9 cellular contexts compared by ENCODE assay signal in genomic region chr13:48093588-48093987, GRCh38. TPM values are rescaled to one million over a fixed set of nuclear protein-coding genes. Genes with fewer than 3 reads are reported as not detected.
DNase-seq lines count a peak whose midpoint lies in the region; ATAC-seq, FAIRE-seq and TF ChIP-seq lines count a peak whose summit lies in the region.
"Had no signal": no experiment of that assay in that cellular context is flagged by ENCODE, and none has a peak within 500 bp of the region (broad histone marks: within the 10 kb centered on the region; RNA-seq: fewer than 3 reads in every experiment).

No MANE protein-coding gene starts in this region.

- H3K27ac Mint-ChIP-seq in Caco-2 (ENCODE audit: unreplicated experiment) (peak overlapping the region; percentile 97), osteocyte (ENCODE audit: unreplicated experiment) (peak overlapping the region; percentile 92)

- DNase-seq in Caco-2 = no peak
- DNase-seq in endothelial cell of umbilical vein (ENCODE audit: low read depth, low spot score) = no peak
- no peak for DNase-seq in osteocyte (ENCODE audit: extremely low spot score, unreplicated experiment)
- no peak for DNase-seq in RWPE1 (ENCODE audit: low spot score)
- DNase-seq in inferior parietal cortex (ENCODE audit: extremely low spot score) = no peak
- DNase-seq: hypothalamus had no signal

- ATAC-seq in GM21381 (IDR thresholded peaks at IDR 0.05; ENCODE audit: unreplicated experiment) = no peak
- ATAC-seq in HG03378 (IDR thresholded peaks at IDR 0.05; ENCODE audit: unreplicated experiment) = no peak

- TF ChIP-seq CTCF in Caco-2 (IDR thresholded peaks at IDR 0.05; ENCODE audit: insufficient read depth in 1 of 2, low read depth in 1 of 2, low read length in 1 of 2, severe bottlenecking in 1 of 2, unreplicated experiment in 1 of 2) (no peak), OCI-LY1 (IDR thresholded peaks at IDR 0.05; ENCODE audit: low read length) (no peak), endothelial cell of umbilical vein (IDR thresholded peaks at IDR 0.05; ENCODE audit: extremely low read depth in 1 of 2, insufficient read depth in 1 of 2, low read depth in 1 of 2, low read length in 2 of 2) (no peak), osteocyte (IDR thresholded peaks at IDR 0.05) (no peak), RWPE1 (conservative IDR thresholded peaks at IDR 0.05; ENCODE audit: low read depth) (no peak)

- H4K20me1 ChIP-seq in OCI-LY1 (ENCODE audit: insufficient read depth, low read length) (no peaks in the 10 kb centered on the region), endothelial cell of umbilical vein (replicated peaks; ENCODE audit: control insufficient read depth, extremely low read depth, insufficient read depth, low read length) (peaks cover 7% of the 10 kb centered on the region)

- dilution Hi-C loops in endothelial cell of umbilical vein (cut with MboI; ENCODE audit: extremely low pct_ligation_motif_present, low sequenced_read_pairs) = no loop called here

- H3K4me1 Mint-ChIP-seq in Caco-2 (ENCODE audit: low read depth, unreplicated experiment) (peaks cover 21% of the 10 kb centered on the region), osteocyte (ENCODE audit: unreplicated experiment) (peaks cover 34% of the 10 kb centered on the region)

- H3K4me3 ChIP-seq in Caco-2 (ENCODE audit: low read depth, low read length) (peak overlapping the region; percentile 81), OCI-LY1 (ENCODE audit: low read depth, low read length, poor library complexity, severe bottlenecking) (peak overlapping the region; percentile 96), endothelial cell of umbilical vein (replicated peaks in 1 of 3; ENCODE audit: insufficient read depth in 1 of 3, low read depth in 1 of 3, low read length in 3 of 3) (peak overlapping the region in 2 of 3 experiments; percentile 84 to 86)

- H3K4me1 ChIP-seq in Caco-2 (peaks cover 25% of the 10 kb centered on the region), OCI-LY1 (ENCODE audit: insufficient read depth, low read length, severe bottlenecking) (peaks cover 20% of the 10 kb centered on the region), endothelial cell of umbilical vein (ENCODE audit: control insufficient read depth, extremely low read depth, insufficient read depth, low read length) (peaks cover 10% of the 10 kb centered on the region)

- no peaks in the 10 kb centered on the region for H3K9me3 Mint-ChIP-seq in Caco-2 (ENCODE audit: unreplicated experiment)
- H3K9me3 Mint-ChIP-seq in osteocyte (ENCODE audit: unreplicated experiment) = peaks cover 3% of the 10 kb centered on the region

- TF ChIP-seq POLR2A in endothelial cell of umbilical vein (IDR thresholded peaks at IDR 0.05; ENCODE audit: low read depth, low read length) = no peak

- peak overlapping the region; percentile 96 for H3K9ac ChIP-seq in OCI-LY1 (ENCODE audit: low read length)
- peak overlapping the region; percentile 92 for H3K9ac ChIP-seq in endothelial cell of umbilical vein (replicated peaks; ENCODE audit: extremely low read depth, insufficient read depth, low read length)

- H3K9me2 ChIP-seq in OCI-LY1 (ENCODE audit: low read depth, low read length) = no peaks in the 10 kb centered on the region

- H3K9me1 ChIP-seq in endothelial cell of umbilical vein (replicated peaks; ENCODE audit: control insufficient read depth, extremely low read depth, insufficient read depth, low read length) = no peaks in the 10 kb centered on the region

- intact Hi-C loops in Caco-2 (cut with micrococcal nuclease; ENCODE audit: unreplicated experiment) = no loop called here
- intact Hi-C loops in endothelial cell of umbilical vein (cut with micrococcal nuclease) = no loop called here

- H3K9me3 ChIP-seq in Caco-2 (no peaks in the 10 kb centered on the region), OCI-LY1 (ENCODE audit: low read length) (no peaks in the 10 kb centered on the region), endothelial cell of umbilical vein (replicated peaks; ENCODE audit: control insufficient read depth, insufficient read depth, low read length) (no peaks in the 10 kb centered on the region)

- H3K27ac ChIP-seq in OCI-LY1 (ENCODE audit: low read depth, low read length, poor library complexity, severe bottlenecking) (no peak overlapping the region), endothelial cell of umbilical vein (ENCODE audit: insufficient read depth, low read depth, low read length) (no peak overlapping the region), RWPE1 (no peak overlapping the region)

- H3K79me2 ChIP-seq in OCI-LY1 (ENCODE audit: insufficient read depth, low read length) = peaks cover 63% of the 10 kb centered on the region
- peaks cover 60% of the 10 kb centered on the region for H3K79me2 ChIP-seq in endothelial cell of umbilical vein (ENCODE audit: control insufficient read depth, insufficient read depth, low read length)

- H3K36me3 Mint-ChIP-seq in Caco-2 (ENCODE audit: insufficient read depth, unreplicated experiment) (peaks cover 13% of the 10 kb centered on the region), osteocyte (ENCODE audit: unreplicated experiment) (no peaks in the 10 kb centered on the region)

- no peak for FAIRE-seq in endothelial cell of umbilical vein (lab: Jason Lieb, UNC)

- H2AFZ ChIP-seq in OCI-LY1 (ENCODE audit: low read length) (no peak overlapping the region), endothelial cell of umbilical vein (ENCODE audit: low read depth, low read length) (no peak overlapping the region)

- no peaks in the 10 kb centered on the region for H3F3A ChIP-seq in OCI-LY1 (ENCODE audit: insufficient read depth, low read length)

- H3K4me3 Mint-ChIP-seq in Caco-2 (ENCODE audit: unreplicated experiment) (peak overlapping the region; percentile 91), osteocyte (ENCODE audit: unreplicated experiment) (peak overlapping the region; percentile 95)

- BruUV-seq in Caco-2 (replicated peaks; lab: Mats Ljungman, UMichigan) (no TSS peak), endothelial cell of umbilical vein (replicated peaks; lab: Mats Ljungman, UMichigan) (TSS peak; percentile 22)

- H3K4me2 ChIP-seq in OCI-LY1 (ENCODE audit: low read length) (peak overlapping the region; percentile 96), endothelial cell of umbilical vein (ENCODE audit: insufficient read depth, low read length) (peak overlapping the region; percentile 97)

- CTCF ChIA-PET in Caco-2 (lab: Charles Lee) = no interaction called here
- CTCF ChIA-PET in endothelial cell of umbilical vein (lab: Charles Lee) = interaction anchor here (1.1 kb wide), 1 partner anchor 487 kb away, joined by 5 read pairs; no protein-coding TSS in a partner anchor
- CTCF ChIA-PET in RWPE1 (lab: Yijun Ruan, JAX) = interaction anchor here (0.7 to 0.8 kb wide), 2 partner anchors 143 to 278 kb away, joined by 3 to 4 read pairs; no protein-coding TSS in a partner anchor

- no peaks in the 10 kb centered on the region for H3K27me3 ChIP-seq in Caco-2 (replicated peaks; ENCODE audit: control insufficient read depth, insufficient read depth, low read length)
- no peaks in the 10 kb centered on the region for H3K27me3 ChIP-seq in OCI-LY1 (ENCODE audit: insufficient read depth, low read length)
- peaks cover 3% of the 10 kb centered on the region in 2 experiments for H3K27me3 ChIP-seq in endothelial cell of umbilical vein (ENCODE audit: control insufficient read depth in 2 of 2, insufficient read depth in 2 of 2, low read length in 2 of 2)

- no peaks in the 10 kb centered on the region for H3K36me3 ChIP-seq in Caco-2 (ENCODE audit: control insufficient read depth, insufficient read depth, low read length)
- peaks cover 6% of the 10 kb centered on the region for H3K36me3 ChIP-seq in OCI-LY1 (ENCODE audit: insufficient read depth, low read length)
- H3K36me3 ChIP-seq in endothelial cell of umbilical vein (ENCODE audit: control insufficient read depth in 2 of 2, extremely low read depth in 1 of 2, insufficient read depth in 2 of 2, low read length in 2 of 2) = no peaks in the 10 kb centered on the region

- H3K27me3 Mint-ChIP-seq in Caco-2 (ENCODE audit: insufficient read depth, unreplicated experiment) (no peaks in the 10 kb centered on the region), osteocyte (ENCODE audit: unreplicated experiment) (peaks cover 1% of the 10 kb centered on the region)

- POLR2A ChIA-PET in Caco-2 (lab: Charles Lee) = no interaction called here
- POLR2A ChIA-PET in endothelial cell of umbilical vein (lab: Charles Lee) = no interaction called here
- POLR2A ChIA-PET in RWPE1 (lab: Yijun Ruan, JAX; ENCODE audit: low non-redundant PET) = interaction anchor here (0.6 kb wide), 1 partner anchor 216 kb away, joined by 3 read pairs; no protein-coding TSS in a partner anchor

TF ChIP-seq in endothelial cell of umbilical vein, 7 proteins besides CTCF, POLR2A, EP300 and RAD21 (continues in another document):
- no peak for TF ChIP-seq FOS (IDR thresholded peaks at IDR 0.05; ENCODE audit: borderline replicate concordance, insufficient read depth, low read length)
- TF ChIP-seq MYC (IDR thresholded peaks at IDR 0.05; ENCODE audit: low read depth, low read length) = no peak
- no peak for TF ChIP-seq GATA2 (IDR thresholded peaks at IDR 0.05; ENCODE audit: insufficient read depth, insufficient read length, low read depth, low read length)
- no peak for TF ChIP-seq MAX (IDR thresholded peaks at IDR 0.05; ENCODE audit: insufficient read depth, insufficient read length)

RNA-seq across cellular contexts. Expression of gene MED4, which starts 1.3 kb away (rescaled TPM):
- total RNA-seq in Caco-2 (2022) (56.8 and 62.1 TPM in 2 replicates), endothelial cell of umbilical vein (40.1 and 43.3 TPM in 2 replicates), osteocyte (38.6 and 44.2 TPM in 2 replicates)
- 20.4 and 21.9 TPM in 2 replicates for polyA plus RNA-seq in endothelial cell of umbilical vein
- polyA plus RNA-seq in endothelial cell of umbilical vein (2011; cell fraction: cytosol; rRNA removed) = 38.8 and 40.0 TPM in 2 replicates
- polyA plus RNA-seq in endothelial cell of umbilical vein (2011; cell fraction: nucleus; rRNA removed) = 22.9 and 27.3 TPM in 2 replicates
- 36.8 and 46.2 TPM in 2 replicates for polyA plus RNA-seq in endothelial cell of umbilical vein (2012)
- 17.1 and 23.0 TPM in 2 replicates for polyA minus RNA-seq in endothelial cell of umbilical vein
- 10.9 TPM for polyA minus RNA-seq in endothelial cell of umbilical vein (2011; cell fraction: cytosol; rRNA and poly(A)+ RNA removed)
- 13.1 and 16.4 TPM in 2 replicates for polyA minus RNA-seq in endothelial cell of umbilical vein (2011; cell fraction: nucleus; rRNA and poly(A)+ RNA removed)

RNA-seq across cellular contexts. Expression of gene NUDT15, which starts 56.1 kb away (rescaled TPM):
- total RNA-seq in Caco-2 (2022) = 32.3 and 36.0 TPM in 2 replicates
- total RNA-seq in endothelial cell of umbilical vein = 20.6 and 21.6 TPM in 2 replicates
- 10.3 and 13.3 TPM in 2 replicates for polyA plus RNA-seq in endothelial cell of umbilical vein
- 12.6 and 15.5 TPM in 2 replicates for polyA plus RNA-seq in endothelial cell of umbilical vein (2011; cell fraction: cytosol; rRNA removed)
- polyA plus RNA-seq in endothelial cell of umbilical vein (2011; cell fraction: nucleus; rRNA removed) = 4.8 and 7.0 TPM in 2 replicates
- 13.0 and 20.2 TPM in 2 replicates for polyA plus RNA-seq in endothelial cell of umbilical vein (2012)
- 3.4 and 4.1 TPM in 2 replicates for polyA minus RNA-seq in endothelial cell of umbilical vein
- polyA minus RNA-seq in endothelial cell of umbilical vein (2011; cell fraction: cytosol; rRNA and poly(A)+ RNA removed) = 9.3 TPM
- 2.1 and 3.6 TPM in 2 replicates for polyA minus RNA-seq in endothelial cell of umbilical vein (2011; cell fraction: nucleus; rRNA and poly(A)+ RNA removed)
- total RNA-seq in osteocyte = 9.0 and 9.3 TPM in 2 replicates
